In the genomic region with DNA sequence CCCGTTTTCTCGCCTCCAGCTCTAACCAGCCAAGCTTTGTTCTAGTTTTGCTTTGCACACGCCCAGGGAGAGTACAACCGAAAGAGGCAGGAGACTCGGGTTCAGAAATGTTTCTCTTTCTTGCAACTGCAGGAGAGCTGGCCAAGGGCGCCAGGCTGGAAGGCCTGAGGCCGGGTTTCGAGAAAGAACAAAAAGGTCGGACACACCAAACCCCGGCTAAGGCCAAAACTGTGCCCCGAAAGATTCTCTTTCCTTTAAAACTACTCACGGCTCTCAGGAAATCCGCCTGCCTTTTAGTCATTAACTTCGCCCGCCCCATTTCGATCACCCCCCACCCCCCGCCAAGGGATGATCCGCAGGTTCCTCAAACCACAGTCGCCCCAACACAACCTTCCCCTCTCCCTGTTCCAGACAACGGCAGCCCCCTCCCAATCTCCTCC, we compare ENCODE assay signal across 9 cellular contexts. TPM values are rescaled to one million over a fixed set of nuclear protein-coding genes. Genes with fewer than 3 reads are reported as not detected.
A peak's percentile ranks its signal among the peaks of the same experiment; 100 is the strongest.
DNase-seq lines count a peak whose midpoint lies in the region; ATAC-seq, FAIRE-seq and TF ChIP-seq lines count a peak whose summit lies in the region.
"Had no signal": no experiment of that assay in that cellular context is flagged by ENCODE, and none has a peak within 500 bp of the region (broad histone marks: within the 10 kb centered on the region; RNA-seq: fewer than 3 reads in every experiment).

No MANE protein-coding gene starts in this region.

- in situ Hi-C loops in GM12878 (cut with MboI): no loop called here
- in situ Hi-C loops in gastrocnemius medialis (cut with MboI; ENCODE audit: low sequenced_read_pairs in 4 of 4): loop anchor here in 2 of 4 donors (10.0 kb wide), 1 partner anchor 169 kb away; no protein-coding TSS in a partner anchor

- H3K27me3 Mint-ChIP-seq in T-cell: no peaks in the 10 kb centered on the region

- intact Hi-C loops in GM12878 (cut with micrococcal nuclease; ENCODE audit: unreplicated experiment) (loop anchor here (2.0 to 10.0 kb wide), 6 partner anchors 31 to 1109 kb away; no protein-coding TSS in a partner anchor), gastrocnemius medialis (cut with DNase I; ENCODE audit: low total_unique reads) (loop anchor here (1.0 to 5.0 kb wide), 6 partner anchors 83 to 298 kb away; a partner anchor contains a TSS)

- TF ChIP-seq CTCF in GM12878 (IDR thresholded peaks at IDR 0.05 in 2 of 3, conservative IDR thresholded peaks at IDR 0.05 in 1 of 3; ENCODE audit: control insufficient read depth in 2 of 3, extremely low read depth in 1 of 3, insufficient read depth in 1 of 3, low read depth in 3 of 3, low read length in 3 of 3) (no peak), gastrocnemius medialis (IDR thresholded peaks at IDR 0.05 in 4 of 5, conservative IDR thresholded peaks at IDR 0.05 in 1 of 5) (no peak)

- peaks cover 33% of the 10 kb centered on the region for H3K36me3 Mint-ChIP-seq in T-cell

- H3K4me1 ChIP-seq in GM12878 (ENCODE audit: control insufficient read depth, insufficient read depth, low read length) (peaks cover 4% of the 10 kb centered on the region), iPS DF 6.9 (ENCODE audit: control insufficient read depth, insufficient read depth, low read length) (no peaks in the 10 kb centered on the region), gastrocnemius medialis (peaks cover 25 to 29% of the 10 kb centered on the region in 2 donors)

- H3K9me3 ChIP-seq in GM12878 (replicated peaks; ENCODE audit: control insufficient read depth, insufficient read depth, low read length) (peaks cover 5% of the 10 kb centered on the region), iPS DF 6.9 (ENCODE audit: control insufficient read depth, insufficient read depth, low read length) (no peaks in the 10 kb centered on the region; the same call in 1 of the 2 replicates), gastrocnemius medialis (no peaks in the 10 kb centered on the region)

- H3K4me3 ChIP-seq in GM12878: peak overlapping the region; percentile 81
- H3K4me3 ChIP-seq in iPS DF 6.9 (ENCODE audit: low read length): peak overlapping the region; percentile 83
- peak overlapping the region; percentile 85 to 96 (median 88) for H3K4me3 ChIP-seq in gastrocnemius medialis

- RAD21 ChIA-PET in GM12878 (lab: Charles Lee; ENCODE audit: unreplicated experiment): interaction anchor here (0.8 to 6.2 kb wide), 24 partner anchors 10 to 237 kb away, joined by 3 to 66 read pairs (median 5); a partner anchor contains a TSS

- POLR2A ChIA-PET in T-cell (lab: Charles Lee): interaction anchor here (0.6 to 2.0 kb wide), 9 partner anchors 8 to 542 kb away, joined by 3 to 21 read pairs (median 3); no protein-coding TSS in a partner anchor
- POLR2A ChIA-PET in GM12878 (lab: Charles Lee): interaction anchor here (0.7 to 3.4 kb wide), 22 partner anchors 8 to 234 kb away, joined by 3 to 11 read pairs (median 4); a partner anchor contains a TSS

- peak overlapping the region; percentile 89 for H3K9ac ChIP-seq in GM12878 (ENCODE audit: control insufficient read depth, insufficient read depth, low read length)

- no peaks in the 10 kb centered on the region for H3K27me3 ChIP-seq in GM12878 (replicated peaks in 1 of 2; ENCODE audit: control insufficient read depth in 2 of 2, insufficient read depth in 2 of 2, low read length in 1 of 2)
- no peaks in the 10 kb centered on the region for H3K27me3 ChIP-seq in iPS DF 6.9 (ENCODE audit: control insufficient read depth, insufficient read depth, low read length)
- no peaks in the 10 kb centered on the region for H3K27me3 ChIP-seq in gastrocnemius medialis

- SMC1A ChIA-PET in GM12878 (lab: Charles Lee; ENCODE audit: uncharacterized antibody, unreplicated experiment): interaction anchor here (0.6 to 13.9 kb wide), 20 partner anchors 10 to 296 kb away, joined by 3 to 166 read pairs (median 5); no protein-coding TSS in a partner anchor

- FAIRE-seq in GM12878 (lab: Jason Lieb, UNC): no peak
- FAIRE-seq: TTC549 had no signal

- H3K36me3 ChIP-seq in GM12878 (ENCODE audit: control insufficient read depth in 2 of 2, insufficient read depth in 2 of 2, low read length in 1 of 2) (peaks cover 0 to 5% of the 10 kb centered on the region in 2 experiments; a peak in 2 of 4 replicates), iPS DF 6.9 (ENCODE audit: control insufficient read depth, insufficient read depth, low read length) (peaks cover 2% of the 10 kb centered on the region; the same call in 1 of the 2 replicates), gastrocnemius medialis (peaks cover 0 to 6% of the 10 kb centered on the region in 2 donors)

- peaks cover 50 to 54% (median 54%) of the 10 kb centered on the region in 3 donors for H3K4me1 Mint-ChIP-seq in T-cell

- no peaks in the 10 kb centered on the region; the same call in 1 of the 2 replicates for H4K20me1 ChIP-seq in GM12878 (ENCODE audit: control insufficient read depth, insufficient read depth)

- TF ChIP-seq RAD21 in GM12878 (IDR thresholded peaks at IDR 0.05; ENCODE audit: insufficient read depth, low read depth, low read length): no peak

- no peaks in the 10 kb centered on the region for H3K9me3 Mint-ChIP-seq in T-cell

- BruUV-seq in GM12878 (replicated peaks; lab: Mats Ljungman, UMichigan): no TSS peak

- peak overlapping the region; percentile 84 to 98 (median 97) for H3K4me3 Mint-ChIP-seq in T-cell

- no peak for TF ChIP-seq EP300 in GM12878 (IDR thresholded peaks at IDR 0.05; ENCODE audit: borderline replicate concordance in 1 of 2, control insufficient read depth in 1 of 2, low read depth in 2 of 2, low read length in 2 of 2)

- CTCF ChIA-PET in T-cell (lab: Charles Lee): interaction anchor here (0.8 to 2.6 kb wide), 7 partner anchors 12 to 297 kb away, joined by 3 to 9 read pairs (median 5); a partner anchor contains a TSS
- CTCF ChIA-PET in GM12878 (lab: Yijun Ruan, JAX): interaction anchor here (0.7 to 7.3 kb wide), 11 partner anchors 10 to 233 kb away, joined by 3 to 58 read pairs (median 4); no protein-coding TSS in a partner anchor

- H3K4me2 ChIP-seq in GM12878 (ENCODE audit: control insufficient read depth, insufficient read depth): peak overlapping the region; percentile 98; the same call in 1 of the 2 replicates

- peaks cover 55% of the 10 kb centered on the region for H3K79me2 ChIP-seq in GM12878 (ENCODE audit: control insufficient read depth, insufficient read depth, low read length)

- H3K27ac ChIP-seq in GM12878 (ENCODE audit: control insufficient read depth, insufficient read depth) (peak overlapping the region; percentile 88), iPS DF 6.9 (ENCODE audit: low read length) (no peak overlapping the region), gastrocnemius medialis (peak overlapping the region; percentile 96 to 99 (median 98))

- under 1% methylated on average over 18 of the region's 20 CpGs for WGBS in GM12878 (ENCODE audit: insufficient coverage, insufficient replicate concordance, low lambda C conversion rate, missing lambda C conversion rate)
- no CpG with 5 or more reads among the region's 20 CpGs for WGBS in iPS DF 6.9 (ENCODE audit: insufficient coverage, insufficient read length)

- DNase-seq in CD1c-positive myeloid dendritic cell (ENCODE audit: extremely low spot score): peak; percentile 83
- peak; percentile 20 to 63 (median 38) for DNase-seq in T-cell
- no peak for DNase-seq in GM12878 (ENCODE audit: low read depth, low spot score)
- no peak for DNase-seq in iPS DF 6.9 (ENCODE audit: low read depth, low spot score)
- DNase-seq in gastrocnemius medialis: peak; percentile 26 to 57
- no peak for DNase-seq in UCSD-AML1 (lab: John Stamatoyannopoulos, UW; ENCODE audit: unreplicated experiment)

- H3K27ac Mint-ChIP-seq in T-cell: peak overlapping the region; percentile 93 to 98

- peak overlapping the region; percentile 66 for H2AFZ ChIP-seq in GM12878 (ENCODE audit: control insufficient read depth, low read depth, low read length)

- ATAC-seq in GM19395 (IDR thresholded peaks at IDR 0.05; ENCODE audit: unreplicated experiment) (peak; percentile 50), HG03521 (IDR thresholded peaks at IDR 0.05; ENCODE audit: unreplicated experiment) (peak; percentile 29), T-cell (replicated peaks in 1 of 4) (peak; percentile 40 to 52 (median 42)), GM12878 (peak; percentile 56), gastrocnemius medialis (peak; percentile 38 to 48)

- TF ChIP-seq POLR2A in GM12878 (IDR thresholded peaks at IDR 0.05; ENCODE audit: low read depth, low read length) (no peak), gastrocnemius medialis (IDR thresholded peaks at IDR 0.05) (no peak)

RNA-seq across cellular contexts. Expression of a gene that starts 0.6 kb away (rescaled TPM):
- total RNA-seq in T-cell (10 to 100 TPM; 14.2 to 30.3 (median 15.3) TPM), GM12878 (2014; rRNA removed) (9.8 and 11.6 TPM in 2 replicates), GM12878 (2014; rRNA removed; fragmentation: Illumina TruSeq; extraction: Trizol) (8.2 and 8.5 TPM in 2 replicates), GM12878 (2021) (10.3 and 10.9 TPM in 2 replicates), gastrocnemius medialis (10 to 100 TPM; 18.9 to 39.4 (median 33.7) TPM)
- 26.1 and 26.4 TPM in 2 replicates for total RNA-seq in GM12878 (2013; cell fraction: nucleolus; rRNA removed)
- 6.6 TPM for polyA plus RNA-seq in GM12878 (2011; ENCODE audit: low read depth)
- polyA plus RNA-seq in GM12878 (2011; rRNA removed) (15.6 and 20.1 TPM in 2 replicates), GM12878 (2014; fragmentation: Illumina TruSeq; extraction: Trizol) (8.9 and 10.7 TPM in 2 replicates), GM12878 (2014; fragmentation: Nextera tagmentation; extraction: Ambion mirVana) (1 to 10 TPM; 1.9 to 7.1 TPM), GM12878 (2014; rRNA removed) (4.7 and 5.7 TPM in 2 replicates), GM12878 (2016; fragmentation: Nextera tagmentation; extraction: Ambion mirVana) (1 to 10 TPM; 7.2 to 7.4 TPM)
- 4.9 and 7.5 TPM in 2 replicates for polyA plus RNA-seq in GM12878 (2011; cell fraction: cytosol; rRNA removed)
- polyA plus RNA-seq in GM12878 (2011; cell fraction: nucleus; rRNA removed): 4.7 and 5.6 TPM in 2 replicates
- polyA plus RNA-seq in GM12878 (2012): 10.1 and 11.3 TPM in 2 replicates
- 17.5 and 24.4 TPM in 2 replicates for polyA minus RNA-seq in GM12878 (2011; rRNA and poly(A)+ RNA removed)
- polyA minus RNA-seq in GM12878 (2011; cell fraction: cytosol; rRNA and poly(A)+ RNA removed): 7.6 and 7.9 TPM in 2 replicates
- 10.2 and 11.9 TPM in 2 replicates for polyA minus RNA-seq in GM12878 (2011; cell fraction: nucleus; rRNA and poly(A)+ RNA removed)

RNA-seq across cellular contexts. Expression of a gene that starts 58.3 kb away (rescaled TPM):
- total RNA-seq in T-cell (1 to 10 TPM in 2 of 5 donors, under 1 TPM in 3; 0.51 to 1.7 (median 0.82) TPM), GM12878 (2014; rRNA removed) (2.5 and 3.5 TPM in 2 replicates), GM12878 (2014; rRNA removed; fragmentation: Illumina TruSeq; extraction: Trizol) (5.9 and 6.3 TPM in 2 replicates), GM12878 (2021) (5.6 and 6.2 TPM in 2 replicates), gastrocnemius medialis (1 to 10 TPM in 1 of 4 donors, under 1 TPM in 3; 0.59 to 1.3 (median 0.78) TPM)
- total RNA-seq in GM12878 (2013; cell fraction: nucleolus; rRNA removed): 1.2 TPM in 2 replicates
- 2.9 TPM for polyA plus RNA-seq in GM12878 (2011; ENCODE audit: low read depth)
- polyA plus RNA-seq in GM12878 (2011; rRNA removed) (0.12 and 0.14 TPM in 2 replicates), GM12878 (2014; fragmentation: Illumina TruSeq; extraction: Trizol) (7.0 and 7.9 TPM in 2 replicates), GM12878 (2014; fragmentation: Nextera tagmentation; extraction: Ambion mirVana) (1 to 10 TPM; 1.8 to 2.3 TPM), GM12878 (2014; rRNA removed) (2.5 and 2.7 TPM in 2 replicates), GM12878 (2016; fragmentation: Nextera tagmentation; extraction: Ambion mirVana) (1 to 10 TPM; 3.3 to 4.3 TPM)
- polyA plus RNA-seq in GM12878 (2011; cell fraction: cytosol; rRNA removed): 0.10 and 0.16 TPM in 2 replicates
- polyA plus RNA-seq in GM12878 (2011; cell fraction: nucleus; rRNA removed): 0.13 and 0.31 TPM in 2 replicates
- 2.6 and 4.1 TPM in 2 replicates for polyA plus RNA-seq in GM12878 (2012)
- polyA minus RNA-seq in GM12878 (2011; rRNA and poly(A)+ RNA removed): 0.05 TPM in 1 of 2 replicates, not detected in the other
- polyA minus RNA-seq in GM12878 (2011; cell fraction: cytosol; rRNA and poly(A)+ RNA removed): 0.31 and 0.40 TPM in 2 replicates
- polyA minus RNA-seq in GM12878 (2011; cell fraction: nucleus; rRNA and poly(A)+ RNA removed): 0.97 and 1.1 TPM in 2 replicates

Comparison
In these comparisons a context has a peak if more than half of its experiments do, and no peak if none do; other contexts are left out.
1. DNase-seq: peak in CD1c-positive myeloid dendritic cell (single experiment), T-cell (34 of 34) and gastrocnemius medialis (2 of 2); none in GM12878 (single experiment), iPS DF 6.9 (single experiment) and UCSD-AML1 (single experiment).
2. Peak in every context shown above with its lines, with median percentiles within 50 percentile points of each other: ATAC-seq and H3K4me3 ChIP-seq.